8 cellular contexts compared by ENCODE assay signal in genomic region chr17:57995076-57995956, GRCh38. TPM values are rescaled to one million over a fixed set of nuclear protein-coding genes. Genes with fewer than 3 reads are reported as not detected.
DNase-seq lines count a peak whose midpoint lies in the region; ATAC-seq and TF ChIP-seq lines count a peak whose summit lies in the region.

No MANE protein-coding gene starts in this region.

- H3K4me3 ChIP-seq in GM12865 (ENCODE audit: low read depth, low read length) (no peak overlapping the region), coronary artery (no peak overlapping the region), liver (ENCODE audit: low read depth in 1 of 3, low read length in 3 of 3) (no peak overlapping the region)

- no peaks in the 10 kb centered on the region for H3K36me3 ChIP-seq in liver (ENCODE audit: control insufficient read depth in 4 of 4, insufficient read depth in 3 of 4, low read depth in 1 of 4, low read length in 3 of 4)

- peaks cover 0 to 8% (median under 1%) of the 10 kb centered on the region in 4 donors for H3K4me1 ChIP-seq in liver (ENCODE audit: control insufficient read depth in 4 of 4, insufficient read depth in 4 of 4, low read length in 3 of 4)

- TF ChIP-seq RAD21 in liver (IDR thresholded peaks at IDR 0.05) = peak; percentile 88 to 90

- peak; percentile 81 for DNase-seq in GM12865 (ENCODE audit: low read depth)
- DNase-seq in NCI-H345 treated with DMSO at 0.1 percent for 48 hours (lab: John Stamatoyannopoulos, UW; ENCODE audit: unreplicated experiment) = peak; percentile 77
- DNase-seq in activated CD4-positive, CD25-positive, alpha-beta regulatory T cell treated with anti-CD3 and anti-CD28 coated beads, Interleukin-2, amount 50 U/mL, for 16 hours (ENCODE audit: low read depth, low spot score) = peak; percentile 16
- DNase-seq in coronary artery (ENCODE audit: low spot score) = peak; percentile 82
- DNase-seq in stimulated activated CD8-positive, alpha-beta memory T cell treated with anti-CD3 and anti-CD28 coated beads, Interleukin-15, amount 100 ng/mL, for 1 hour (ENCODE audit: low read depth) = peak; percentile 22

- WGBS in liver = 29% methylated on average over 4 of the region's 4 CpGs

- H3K27me3 ChIP-seq in liver (ENCODE audit: control insufficient read depth in 4 of 4, insufficient read depth in 4 of 4, low read length in 3 of 4) = no peaks in the 10 kb centered on the region

- no peak overlapping the region for H3K9ac ChIP-seq in liver (ENCODE audit: low read depth in 1 of 2, low read length in 2 of 2)

- H3K27ac ChIP-seq in coronary artery (peak overlapping the region; percentile 50 to 56), liver (ENCODE audit: low read depth in 1 of 2, low read length in 2 of 2) (no peak overlapping the region)

- no peaks in the 10 kb centered on the region for H3K9me3 ChIP-seq in liver (ENCODE audit: control insufficient read depth in 4 of 4, low read length in 3 of 4)

- ATAC-seq in HG03095 (IDR thresholded peaks at IDR 0.05; ENCODE audit: unreplicated experiment) (peak; percentile 61), GM18873 (IDR thresholded peaks at IDR 0.05; ENCODE audit: low FRiP score, unreplicated experiment) (no peak)

- TF ChIP-seq CTCF in GM12865 (IDR thresholded peaks at IDR 0.05; ENCODE audit: insufficient read depth, low read depth, low read length, missing control alignments) (peak; percentile 72), coronary artery (IDR thresholded peaks at IDR 0.05) (no peak), liver (IDR thresholded peaks at IDR 0.05; ENCODE audit: low read depth, low read length, missing input control) (peak; percentile 71)

TF ChIP-seq in liver, 16 proteins besides CTCF, POLR2A, EP300 and RAD21:
- TF ChIP-seq EGR1 (IDR thresholded peaks at IDR 0.05; ENCODE audit: low read depth in 2 of 2) = no peak
- TF ChIP-seq JUND (IDR thresholded peaks at IDR 0.05) = no peak
- no peak for TF ChIP-seq ATF3 (IDR thresholded peaks at IDR 0.05)
- TF ChIP-seq SP1 (IDR thresholded peaks at IDR 0.05) = no peak
- no peak for TF ChIP-seq NR2F2 (IDR thresholded peaks at IDR 0.05)
- TF ChIP-seq FOXA1 (IDR thresholded peaks at IDR 0.05) = no peak
- no peak for TF ChIP-seq FOXA2 (IDR thresholded peaks at IDR 0.05)

RNA-seq across cellular contexts. Expression of gene VEZF1, which starts 7.3 kb away (rescaled TPM):
- 10 to 100 TPM; 14.6 to 26.2 TPM for total RNA-seq in liver
- 1 to 10 TPM; 7.9 to 8.2 TPM for polyA plus RNA-seq in liver

RNA-seq across cellular contexts. Expression of gene SRSF1, which starts 11.7 kb away (rescaled TPM):
- 100 to 1,000 TPM; 162 to 201 TPM for total RNA-seq in liver
- polyA plus RNA-seq in liver = 10 to 100 TPM; 52.3 to 65.4 TPM

RNA-seq across cellular contexts. Expression of gene CUEDC1, which starts 40.1 kb away (rescaled TPM):
- total RNA-seq in liver = 1 to 10 TPM; 2.6 to 3.2 TPM
- 1 to 10 TPM; 3.6 to 4.9 TPM for polyA plus RNA-seq in liver

Comparison
In these comparisons a context has a peak if more than half of its experiments do, and no peak if none do; other contexts are left out.
1. DNase-seq: peak in every context shown above with its lines; median percentile 82 in coronary artery; 81 in GM12865; 77 in NCI-H345 treated with DMSO at 0.1 percent for 48 hours; 22 in stimulated activated CD8-positive, alpha-beta memory T cell treated with anti-CD3 and anti-CD28 coated beads, Interleukin-15, amount 100 ng/mL, for 1 hour; 16 in activated CD4-positive, CD25-positive, alpha-beta regulatory T cell treated with anti-CD3 and anti-CD28 coated beads, Interleukin-2, amount 50 U/mL, for 16 hours.
2. H3K27ac ChIP-seq: peak in coronary artery (2 of 2); none in liver (0 of 2).